Comparison of ENCODE assay signal across 13 cellular contexts in genomic region chr19:10500247-10500592, GRCh38. TPM values are rescaled to one million over a fixed set of nuclear protein-coding genes. Genes with fewer than 3 reads are reported as not detected.
DNase-seq lines count a peak whose midpoint lies in the region; ATAC-seq and TF ChIP-seq lines count a peak whose summit lies in the region.
"Had no signal": no experiment of that assay in that cellular context is flagged by ENCODE, and none has a peak within 500 bp of the region (broad histone marks: within the 10 kb centered on the region; RNA-seq: fewer than 3 reads in every experiment).

No MANE protein-coding gene starts in this region.

- no peak for DNase-seq in CD4-positive, alpha-beta memory T cell
- no peak for DNase-seq in HFFc6
- no peak for DNase-seq in activated naive CD8-positive, alpha-beta T cell treated with anti-CD3 and anti-CD28 coated beads, Interleukin-2, amount 50 U/mL, for 24 hours
- no peak for DNase-seq in natural killer cell treated with Interleukin-12 subunit alpha and Interleukin-12 subunit beta and Interleukin-15 and Interleukin-18, amount 100 ng/mL, for 72 hours (ENCODE audit: low spot score)
- no peak for DNase-seq in stimulated activated naive CD4-positive, alpha-beta T cell treated with Interleukin-2 at 50 U/mL for 16 hours (lab: John Stamatoyannopoulos, UW)
- no peak for DNase-seq in T1000 (lab: John Stamatoyannopoulos, UW)
- DNase-seq: activated CD4-positive, alpha-beta T cell treated with anti-CD3 and anti-CD28 coated beads, Interleukin-2, amount 50 U/mL, for 1 hour; dorsolateral prefrontal cortex; foreskin melanocyte; kidney; thyroid gland had no signal

- no peaks in the 10 kb centered on the region for H3K27me3 Mint-ChIP-seq in CD4-positive, alpha-beta memory T cell
- H3K27me3 Mint-ChIP-seq in HFFc6 (ENCODE audit: insufficient read depth): no peaks in the 10 kb centered on the region; the same call in 1 of the 2 replicates
- no peaks in the 10 kb centered on the region for H3K27me3 Mint-ChIP-seq in activated naive CD8-positive, alpha-beta T cell treated with anti-CD3 and anti-CD28 coated beads, Interleukin-2, amount 50 U/mL, for 24 hours
- H3K27me3 Mint-ChIP-seq in natural killer cell treated with Interleukin-12 subunit alpha and Interleukin-12 subunit beta and Interleukin-15 and Interleukin-18, amount 100 ng/mL, for 72 hours: no peaks in the 10 kb centered on the region

- H3K9me3 ChIP-seq in CD4-positive, alpha-beta memory T cell (ENCODE audit: control insufficient read depth in 1 of 2, low read length in 2 of 2): no peaks in the 10 kb centered on the region
- H3K9me3 ChIP-seq: thyroid gland had no signal

- no peak overlapping the region for H3K27ac ChIP-seq in CD4-positive, alpha-beta memory T cell (ENCODE audit: low read depth, low read length)

- H3K36me3 Mint-ChIP-seq in CD4-positive, alpha-beta memory T cell: peaks cover 8 to 31% of the 10 kb centered on the region in 2 donors
- peaks cover 22% of the 10 kb centered on the region; the same call in 1 of the 2 replicates for H3K36me3 Mint-ChIP-seq in HFFc6 (ENCODE audit: low read depth)
- H3K36me3 Mint-ChIP-seq in activated naive CD8-positive, alpha-beta T cell treated with anti-CD3 and anti-CD28 coated beads, Interleukin-2, amount 50 U/mL, for 24 hours (ENCODE audit: low read depth): peaks cover 23% of the 10 kb centered on the region
- peaks cover 4% of the 10 kb centered on the region for H3K36me3 Mint-ChIP-seq in natural killer cell treated with Interleukin-12 subunit alpha and Interleukin-12 subunit beta and Interleukin-15 and Interleukin-18, amount 100 ng/mL, for 72 hours

- TF ChIP-seq CTCF in HFFc6 (IDR thresholded peaks at IDR 0.05): no peak

- intact Hi-C loops in CD4-positive, alpha-beta memory T cell (cut with micrococcal nuclease): loop anchor here (10.0 kb wide), 1 partner anchor 205 kb away; the partner anchor contains the start of gene QTRT1

- no peak for ATAC-seq in activated naive CD8-positive, alpha-beta T cell treated with anti-CD3 and anti-CD28 coated beads, Interleukin-2, amount 50 U/mL, for 24 hours
- ATAC-seq in natural killer cell treated with Interleukin-12 subunit alpha and Interleukin-12 subunit beta and Interleukin-15 and Interleukin-18, amount 100 ng/mL, for 72 hours: no peak
- ATAC-seq in GM19397 (IDR thresholded peaks at IDR 0.05; ENCODE audit: unreplicated experiment) (no peak), HG02981 (IDR thresholded peaks at IDR 0.05; ENCODE audit: unreplicated experiment) (no peak)

- H3K4me3 Mint-ChIP-seq in CD4-positive, alpha-beta memory T cell: peak overlapping the region in 7 of 8 donors; percentile 43 to 89 (median 68)
- H3K4me3 Mint-ChIP-seq in HFFc6: peak overlapping the region; percentile 61
- H3K4me3 Mint-ChIP-seq in activated naive CD8-positive, alpha-beta T cell treated with anti-CD3 and anti-CD28 coated beads, Interleukin-2, amount 50 U/mL, for 24 hours: peak overlapping the region; percentile 95
- peak overlapping the region; percentile 82 for H3K4me3 Mint-ChIP-seq in natural killer cell treated with Interleukin-12 subunit alpha and Interleukin-12 subunit beta and Interleukin-15 and Interleukin-18, amount 100 ng/mL, for 72 hours

- H3K36me3 ChIP-seq in CD4-positive, alpha-beta memory T cell (ENCODE audit: insufficient read depth, low read length): peaks cover 13% of the 10 kb centered on the region

- peaks cover 20 to 48% (median 33%) of the 10 kb centered on the region in 4 donors for H3K4me1 Mint-ChIP-seq in CD4-positive, alpha-beta memory T cell
- peaks cover 18% of the 10 kb centered on the region for H3K4me1 Mint-ChIP-seq in HFFc6 (ENCODE audit: low read depth)
- peaks cover 27% of the 10 kb centered on the region for H3K4me1 Mint-ChIP-seq in activated naive CD8-positive, alpha-beta T cell treated with anti-CD3 and anti-CD28 coated beads, Interleukin-2, amount 50 U/mL, for 24 hours
- H3K4me1 Mint-ChIP-seq in natural killer cell treated with Interleukin-12 subunit alpha and Interleukin-12 subunit beta and Interleukin-15 and Interleukin-18, amount 100 ng/mL, for 72 hours (ENCODE audit: low read depth in 2 of 2): peaks cover 30 to 32% of the 10 kb centered on the region in 2 donors

- H3K27ac Mint-ChIP-seq in CD4-positive, alpha-beta memory T cell: peak overlapping the region in 6 of 7 donors; percentile 19 to 90 (median 64)
- peak overlapping the region; percentile 50 for H3K27ac Mint-ChIP-seq in HFFc6
- peak overlapping the region; percentile 70 for H3K27ac Mint-ChIP-seq in activated naive CD8-positive, alpha-beta T cell treated with anti-CD3 and anti-CD28 coated beads, Interleukin-2, amount 50 U/mL, for 24 hours
- H3K27ac Mint-ChIP-seq in natural killer cell treated with Interleukin-12 subunit alpha and Interleukin-12 subunit beta and Interleukin-15 and Interleukin-18, amount 100 ng/mL, for 72 hours: peak overlapping the region; percentile 19 to 91

- POLR2A ChIA-PET in CD4-positive, alpha-beta memory T cell (lab: Charles Lee; ENCODE audit: partially characterized antibody): interaction anchor here (0.6 kb wide), 1 partner anchor 79 kb away, joined by 4 read pairs; no protein-coding TSS in a partner anchor

- H3K4me3 ChIP-seq in CD4-positive, alpha-beta memory T cell (ENCODE audit: low read length in 2 of 2): no peak overlapping the region
- H3K4me3 ChIP-seq: thyroid gland had no signal

- peaks cover 41% of the 10 kb centered on the region for H3K4me1 ChIP-seq in CD4-positive, alpha-beta memory T cell (ENCODE audit: insufficient read depth, low read length)

- CTCF ChIA-PET in CD4-positive, alpha-beta memory T cell (lab: Charles Lee; ENCODE audit: partially characterized antibody): interaction anchor here (0.6 to 2.2 kb wide), 6 partner anchors 8 to 241 kb away, joined by 3 to 10 read pairs (median 4); no protein-coding TSS in a partner anchor

- no peaks in the 10 kb centered on the region for H3K27me3 ChIP-seq in CD4-positive, alpha-beta memory T cell (ENCODE audit: insufficient read depth, low read length)
- H3K27me3 ChIP-seq: dorsolateral prefrontal cortex, thyroid gland had no signal

- H3K9me3 Mint-ChIP-seq in CD4-positive, alpha-beta memory T cell: peaks cover 0 to 1% (median 0%) of the 10 kb centered on the region in 8 donors
- H3K9me3 Mint-ChIP-seq in HFFc6: no peaks in the 10 kb centered on the region
- H3K9me3 Mint-ChIP-seq in activated naive CD8-positive, alpha-beta T cell treated with anti-CD3 and anti-CD28 coated beads, Interleukin-2, amount 50 U/mL, for 24 hours: no peaks in the 10 kb centered on the region
- no peaks in the 10 kb centered on the region for H3K9me3 Mint-ChIP-seq in natural killer cell treated with Interleukin-12 subunit alpha and Interleukin-12 subunit beta and Interleukin-15 and Interleukin-18, amount 100 ng/mL, for 72 hours

RNA-seq across cellular contexts. Expression of gene KEAP1, which starts 2.9 kb away (rescaled TPM):
- 10 to 100 TPM; 49.2 to 60.1 TPM for total RNA-seq in CD4-positive, alpha-beta memory T cell
- polyA plus RNA-seq in CD4-positive, alpha-beta memory T cell: 10 to 100 TPM; 35.7 to 55.0 TPM
- total RNA-seq in HFFc6 (2021; fragmentation: NEBNext Ultra II Directional; extraction: Animal tissue kit (Norgen Biotek cat#: 25700)): 10 to 100 TPM; 58.9 to 77.1 (median 67.2) TPM
- total RNA-seq in natural killer cell treated with Interleukin-12 subunit alpha and Interleukin-12 subunit beta and Interleukin-15 and Interleukin-18, amount 100 ng/mL, for 72 hours: 100 to 1,000 TPM in 1 of 2 donors, 10 to 100 TPM in 1; 94.0 to 118 TPM

RNA-seq across cellular contexts. Expression of gene S1PR5, which starts 17.0 kb away (rescaled TPM):
- 1 to 10 TPM; 1.6 to 1.9 TPM for total RNA-seq in CD4-positive, alpha-beta memory T cell
- polyA plus RNA-seq in CD4-positive, alpha-beta memory T cell: 1 to 10 TPM; 1.3 to 3.1 TPM
- 1 to 10 TPM; 1.9 to 2.6 (median 2.4) TPM for total RNA-seq in HFFc6 (2021; fragmentation: NEBNext Ultra II Directional; extraction: Animal tissue kit (Norgen Biotek cat#: 25700))
- 10 to 100 TPM in 1 of 2 donors, 1 to 10 TPM in 1; 5.1 to 16.3 TPM for total RNA-seq in natural killer cell treated with Interleukin-12 subunit alpha and Interleukin-12 subunit beta and Interleukin-15 and Interleukin-18, amount 100 ng/mL, for 72 hours

RNA-seq across cellular contexts. Expression of gene ATG4D, which starts 43.5 kb away (rescaled TPM):
- total RNA-seq in CD4-positive, alpha-beta memory T cell: 10 to 100 TPM; 51.5 to 58.6 TPM
- 10 to 100 TPM in 1 of 2 donors, 1 to 10 TPM in 1; 9.3 to 22.1 TPM for polyA plus RNA-seq in CD4-positive, alpha-beta memory T cell
- 10 to 100 TPM; 19.4 to 24.5 (median 22.5) TPM for total RNA-seq in HFFc6 (2021; fragmentation: NEBNext Ultra II Directional; extraction: Animal tissue kit (Norgen Biotek cat#: 25700))
- 10 to 100 TPM; 67.4 to 71.0 TPM for total RNA-seq in natural killer cell treated with Interleukin-12 subunit alpha and Interleukin-12 subunit beta and Interleukin-15 and Interleukin-18, amount 100 ng/mL, for 72 hours
